ENCODE assay signal across 10 cellular contexts in the genomic region with DNA sequence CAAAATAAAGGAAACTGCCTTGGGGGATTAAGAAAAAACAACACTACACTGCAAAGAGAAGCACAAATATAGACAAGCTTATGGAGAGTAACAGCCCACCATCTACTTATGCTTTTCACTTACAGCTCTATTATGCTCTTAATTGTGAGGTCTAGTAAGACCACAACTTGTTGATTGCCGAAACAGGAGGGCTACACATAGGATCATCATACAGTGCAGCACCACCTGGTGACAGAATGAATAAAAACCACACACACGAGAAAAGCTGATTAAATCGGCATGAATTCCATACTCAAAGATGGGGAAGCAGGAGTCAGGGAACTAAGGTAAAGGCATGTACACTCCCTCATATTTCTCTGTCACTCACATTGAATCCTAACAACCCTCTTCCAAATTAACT.
DNase-seq lines count a peak whose midpoint lies in the region; ATAC-seq and TF ChIP-seq lines count a peak whose summit lies in the region.
"Had no signal": no experiment of that assay in that cellular context is flagged by ENCODE, and none has a peak within 500 bp of the region (broad histone marks: within the 10 kb centered on the region; RNA-seq: fewer than 3 reads in every experiment).

No MANE protein-coding gene starts in this region.

- no peaks in the 10 kb centered on the region for H3K36me3 ChIP-seq in GM06990 (ENCODE audit: control insufficient read depth, insufficient read depth, low read length)
- H3K36me3 ChIP-seq in naive thymus-derived CD4-positive, alpha-beta T cell (ENCODE audit: control insufficient read depth in 2 of 3, insufficient read depth in 3 of 3, low read length in 3 of 3), result no peaks in the 10 kb centered on the region
- H3K36me3 ChIP-seq: stomach had no signal

- DNase-seq in GM06990 (ENCODE audit: extremely low read depth, insufficient read length) (no peak), GM13976 (ENCODE audit: low spot score) (no peak), DMS79 (lab: John Stamatoyannopoulos, UW) (no peak)
- DNase-seq in naive thymus-derived CD4-positive, alpha-beta T cell, result no peak
- DNase-seq: left colon, stomach had no signal

- H3K4me1 ChIP-seq in naive thymus-derived CD4-positive, alpha-beta T cell (ENCODE audit: control insufficient read depth in 2 of 2, insufficient read depth in 2 of 2, low read length in 2 of 2), result no peaks in the 10 kb centered on the region
- H3K4me1 ChIP-seq: stomach had no signal

- H3K4me3 Mint-ChIP-seq in brain, result no peak overlapping the region
- no peak overlapping the region for H3K4me3 Mint-ChIP-seq in naive thymus-derived CD4-positive, alpha-beta T cell

- H3K9me3 Mint-ChIP-seq in brain, result peaks cover 0 to 5% (median 0%) of the 10 kb centered on the region in 5 experiments
- peaks cover 0 to 3% (median 0%) of the 10 kb centered on the region in 11 donors for H3K9me3 Mint-ChIP-seq in naive thymus-derived CD4-positive, alpha-beta T cell

- no peaks in the 10 kb centered on the region for H3K36me3 Mint-ChIP-seq in brain
- H3K36me3 Mint-ChIP-seq in naive thymus-derived CD4-positive, alpha-beta T cell, result no peaks in the 10 kb centered on the region

- H3K4me3 ChIP-seq in GM06990 (replicated peaks; ENCODE audit: low read depth, low read length), result no peak overlapping the region
- no peak overlapping the region for H3K4me3 ChIP-seq in naive thymus-derived CD4-positive, alpha-beta T cell (ENCODE audit: low read length)
- H3K4me3 ChIP-seq: stomach had no signal

- no peak overlapping the region for H3K27ac Mint-ChIP-seq in brain
- no peak overlapping the region for H3K27ac Mint-ChIP-seq in naive thymus-derived CD4-positive, alpha-beta T cell

- intact Hi-C loops in naive thymus-derived CD4-positive, alpha-beta T cell (cut with micrococcal nuclease), result loop anchor here in 1 of 2 donors (10.0 kb wide), 1 partner anchor 263 kb away; the partner anchor contains the start of gene IKZF2

- peaks cover 7% of the 10 kb centered on the region for H3K4me1 Mint-ChIP-seq in brain
- peaks cover 0 to 4% (median 0%) of the 10 kb centered on the region in 7 donors for H3K4me1 Mint-ChIP-seq in naive thymus-derived CD4-positive, alpha-beta T cell

- in situ Hi-C loops in GM13976 (cut with MboI; ENCODE audit: low sequenced_read_pairs, unreplicated experiment), result no loop called here

- peak; percentile 26 for ATAC-seq in naive thymus-derived CD4-positive, alpha-beta T cell
- no peak for ATAC-seq in HG02852 (IDR thresholded peaks at IDR 0.05; ENCODE audit: unreplicated experiment)
- ATAC-seq in HG03139 (IDR thresholded peaks at IDR 0.05; ENCODE audit: unreplicated experiment), result no peak
- ATAC-seq: left colon had no signal

- no peaks in the 10 kb centered on the region for H3K9me3 ChIP-seq in naive thymus-derived CD4-positive, alpha-beta T cell (ENCODE audit: control insufficient read depth in 2 of 3, low read length in 3 of 3)
- H3K9me3 ChIP-seq: stomach had no signal

- CTCF ChIA-PET in naive thymus-derived CD4-positive, alpha-beta T cell (lab: Charles Lee), result no interaction called here

- H3K27me3 ChIP-seq in GM06990 (replicated peaks; ENCODE audit: control insufficient read depth, insufficient read depth, low read length), result no peaks in the 10 kb centered on the region
- no peaks in the 10 kb centered on the region for H3K27me3 ChIP-seq in naive thymus-derived CD4-positive, alpha-beta T cell (ENCODE audit: control insufficient read depth in 2 of 2, insufficient read depth in 2 of 2, low read length in 2 of 2)
- H3K27me3 ChIP-seq: stomach had no signal

- POLR2A ChIA-PET in naive thymus-derived CD4-positive, alpha-beta T cell (lab: Charles Lee), result no interaction called here

- peaks cover 7% of the 10 kb centered on the region for H3K27me3 Mint-ChIP-seq in brain
- H3K27me3 Mint-ChIP-seq in naive thymus-derived CD4-positive, alpha-beta T cell, result no peaks in the 10 kb centered on the region

- TF ChIP-seq CTCF in GM06990 (IDR thresholded peaks at IDR 0.05; ENCODE audit: insufficient read depth, low read length, poor library complexity, severe bottlenecking) (peak; percentile 42), LNCAP (IDR thresholded peaks at IDR 0.05) (peak; percentile 43; the same call in 1 of the 2 replicates), brain (conservative IDR thresholded peaks at IDR 0.05) (peak; percentile 29 to 39), GM13976 (IDR thresholded peaks at IDR 0.05; ENCODE audit: borderline replicate concordance, control extremely low read depth, extremely low read depth, insufficient read depth, missing control alignments) (no peak)

- H3K27ac ChIP-seq in naive thymus-derived CD4-positive, alpha-beta T cell (ENCODE audit: low read depth, low read length), result no peak overlapping the region
- H3K27ac ChIP-seq: stomach had no signal
